ENCODE assay signal across 11 cellular contexts in the genomic region with DNA sequence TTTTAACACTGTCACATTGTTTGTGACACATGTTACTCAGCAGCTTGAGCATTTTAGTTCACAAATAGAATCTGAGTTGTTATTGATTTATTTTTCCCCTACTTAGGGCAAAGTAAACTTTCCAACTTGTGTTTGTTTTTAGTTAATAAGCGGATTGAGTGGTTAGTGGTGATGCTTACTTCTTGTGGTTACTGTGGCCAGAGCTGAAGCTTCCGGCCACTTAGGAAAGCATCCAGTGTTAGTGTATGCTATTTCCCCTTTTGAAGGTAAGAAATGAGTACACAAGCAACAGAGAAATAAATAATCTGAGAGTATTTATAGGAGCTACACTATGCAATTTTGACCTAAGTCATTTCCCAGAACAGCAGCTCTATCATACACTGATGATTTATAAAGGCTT.
A peak's percentile ranks its signal among the peaks of the same experiment; 100 is the strongest.
DNase-seq lines count a peak whose midpoint lies in the region; ATAC-seq, FAIRE-seq and TF ChIP-seq lines count a peak whose summit lies in the region.
"Had no signal": no experiment of that assay in that cellular context is flagged by ENCODE, and none has a peak within 500 bp of the region (broad histone marks: within the 10 kb centered on the region; RNA-seq: fewer than 3 reads in every experiment).

No MANE protein-coding gene starts in this region.

- H3K56ac ChIP-seq in H1 (replicated peaks; ENCODE audit: insufficient read length, low read depth, low read length), result no peak overlapping the region

- DNase-seq in H1 (ENCODE audit: low read depth in 1 of 2, low spot score in 2 of 2), result no peak
- no peak for DNase-seq in HK-2 (ENCODE audit: unreplicated experiment)
- DNase-seq in activated naive CD4-positive, alpha-beta T cell treated with anti-CD3 and anti-CD28 coated beads, Interleukin-2, amount 50 U/mL, for 16 hours, result no peak
- DNase-seq in tibial nerve (ENCODE audit: low spot score in 2 of 2), result no peak
- DNase-seq in BE2C, result no peak
- DNase-seq: DMS79, midbrain had no signal

- H2BK120ac ChIP-seq in H1 (replicated peaks; ENCODE audit: low read depth, low read length), result no peak overlapping the region

- H3K4me3 ChIP-seq in H1 (ENCODE audit: extremely low read depth in 1 of 4, insufficient read depth in 2 of 4, low read depth in 3 of 4, low read length in 4 of 4), result no peak overlapping the region
- H3K4me3 ChIP-seq in tibial nerve, result no peak overlapping the region
- no peak overlapping the region for H3K4me3 ChIP-seq in BE2C (ENCODE audit: low read depth, low read length)
- H3K4me3 ChIP-seq: skin epidermis had no signal

- TF ChIP-seq CTCF in H1 (IDR thresholded peaks at IDR 0.05; ENCODE audit: control extremely low read depth in 1 of 3, insufficient read depth in 1 of 3, low read depth in 1 of 3, low read length in 3 of 3) (no peak), tibial nerve (IDR thresholded peaks at IDR 0.05) (no peak), BE2C (IDR thresholded peaks at IDR 0.05; ENCODE audit: low read depth, low read length) (no peak)

- no peak for TF ChIP-seq RAD21 in H1 (IDR thresholded peaks at IDR 0.05 in 1 of 2, conservative IDR thresholded peaks at IDR 0.05 in 1 of 2; ENCODE audit: low read depth in 2 of 2, low read length in 2 of 2)

- no peak overlapping the region for H4K91ac ChIP-seq in H1 (replicated peaks; ENCODE audit: insufficient read length, low read length)

- H3K79me2 ChIP-seq in H1 (ENCODE audit: control insufficient read depth in 1 of 2, insufficient read depth in 2 of 2, low read length in 2 of 2), result no peaks in the 10 kb centered on the region

- no peak overlapping the region for H2AK5ac ChIP-seq in H1 (ENCODE audit: low read depth, low read length)

- no peaks in the 10 kb centered on the region for H4K20me1 ChIP-seq in H1 (replicated peaks in 1 of 2; ENCODE audit: control insufficient read depth in 1 of 2, insufficient read depth in 2 of 2, low read length in 2 of 2)

- no peaks in the 10 kb centered on the region for H3K23me2 ChIP-seq in H1 (ENCODE audit: low read depth, low read length)

- H4K8ac ChIP-seq in H1 (ENCODE audit: extremely low read depth, insufficient read depth, low read length), result no peak overlapping the region

- no peak overlapping the region for H3K4me2 ChIP-seq in H1 (ENCODE audit: insufficient read depth in 1 of 2, low read depth in 2 of 2, low read length in 2 of 2)

- TF ChIP-seq POLR2A in H1 (IDR thresholded peaks at IDR 0.05; ENCODE audit: control extremely low read depth in 1 of 2, low read depth in 2 of 2, low read length in 2 of 2) (no peak), tibial nerve (IDR thresholded peaks at IDR 0.05) (no peak)

- H3K4ac ChIP-seq in H1 (replicated peaks; ENCODE audit: insufficient read length, low read depth, low read length), result no peak overlapping the region

- H3K14ac ChIP-seq in H1 (ENCODE audit: insufficient read length), result no peak overlapping the region

- H2BK20ac ChIP-seq in H1 (ENCODE audit: low read length), result no peak overlapping the region

- H3K23ac ChIP-seq in H1 (ENCODE audit: insufficient read length), result no peak overlapping the region

- H4K5ac ChIP-seq in H1 (ENCODE audit: insufficient read length, low read depth, low read length), result no peak overlapping the region

- H3K79me1 ChIP-seq in H1 (ENCODE audit: low read depth, low read length), result no peaks in the 10 kb centered on the region; the same call in 1 of the 2 replicates

- H3K27me3 ChIP-seq in H1 (replicated peaks in 1 of 4; ENCODE audit: control insufficient read depth in 3 of 4, extremely low read depth in 1 of 4, insufficient read depth in 3 of 4, low read length in 3 of 4) (no peaks in the 10 kb centered on the region), tibial nerve (no peaks in the 10 kb centered on the region), BE2C (no peaks in the 10 kb centered on the region)

- FAIRE-seq in H1 (lab: Jason Lieb, UNC), result no peak

- H3K18ac ChIP-seq in H1 (ENCODE audit: extremely low read depth, low read length), result no peak overlapping the region

- no peak overlapping the region for H2BK12ac ChIP-seq in H1 (ENCODE audit: low read depth, low read length)

- no peak overlapping the region for H2BK15ac ChIP-seq in H1 (ENCODE audit: low read length)

- H3K9me3 ChIP-seq in H1 (ENCODE audit: insufficient read depth in 2 of 2, low read depth in 1 of 2, low read length in 1 of 2), result peaks cover 0 to 3% of the 10 kb centered on the region in 2 experiments; a peak in 2 of 4 replicates
- peaks cover 0 to 4% (median 0%) of the 10 kb centered on the region in 4 donors for H3K9me3 ChIP-seq in tibial nerve
- H3K9me3 ChIP-seq in BE2C, result no peaks in the 10 kb centered on the region

- H2AFZ ChIP-seq in H1 (ENCODE audit: low read length), result 0 out of 2 replicates have a peak overlapping the region, but pooled peaks have one; percentile 13

- H3K27ac ChIP-seq in H1 (ENCODE audit: low read depth, low read length) (no peak overlapping the region), tibial nerve (no peak overlapping the region)
- H3K27ac ChIP-seq: skin epidermis had no signal

- H3K4me1 ChIP-seq in H1 (replicated peaks in 1 of 4; ENCODE audit: control insufficient read depth in 3 of 4, insufficient read depth in 4 of 4, low read length in 3 of 4), result no peaks in the 10 kb centered on the region
- H3K4me1 ChIP-seq in tibial nerve, result peaks cover 0 to 6% (median 0%) of the 10 kb centered on the region in 4 donors
- no peaks in the 10 kb centered on the region for H3K4me1 ChIP-seq in BE2C

- 93% methylated on average over 2 of the region's 2 CpGs; no CpG with 5 or more reads in 1 of the 2 experiments for WGBS in H1 (ENCODE audit: extremely low coverage in 1 of 2, insufficient coverage in 1 of 2, insufficient read length in 1 of 2, insufficient replicate concordance in 2 of 2, low coverage in 1 of 2, low lambda C conversion rate in 2 of 2, missing lambda C conversion rate in 1 of 2), 2 experiments
- 50 to 51% methylated on average over 2 of the region's 2 CpGs for WGBS in tibial nerve, 2 donors

- no peak overlapping the region for H3K9ac ChIP-seq in H1 (replicated peaks in 1 of 4; ENCODE audit: extremely low read depth in 1 of 4, low read depth in 3 of 4, low read length in 3 of 4)

- CTCF ChIA-PET in H1 (lab: Charles Lee; ENCODE audit: partially characterized antibody), result no interaction called here

- POLR2A ChIA-PET in H1 (lab: Charles Lee; ENCODE audit: partially characterized antibody), result no interaction called here

- TF ChIP-seq EP300 in H1 (IDR thresholded peaks at IDR 0.05; ENCODE audit: borderline replicate concordance in 1 of 2, low read depth in 2 of 2, low read length in 2 of 2), result no peak
- TF ChIP-seq EP300 in tibial nerve (IDR thresholded peaks at IDR 0.05), result no peak

- no peak overlapping the region for H2BK5ac ChIP-seq in H1 (ENCODE audit: low read depth, low read length)

- ATAC-seq in GM18873 (IDR thresholded peaks at IDR 0.05; ENCODE audit: low FRiP score, unreplicated experiment) (peak; percentile 96), HG02610 (IDR thresholded peaks at IDR 0.05; ENCODE audit: unreplicated experiment) (peak; percentile 89), HG03521 (IDR thresholded peaks at IDR 0.05; ENCODE audit: unreplicated experiment) (peak; percentile 87)

- H3K36me3 ChIP-seq in H1 (ENCODE audit: control insufficient read depth in 2 of 4, insufficient read depth in 4 of 4, low read length in 3 of 4) (no peaks in the 10 kb centered on the region), tibial nerve (no peaks in the 10 kb centered on the region), BE2C (no peaks in the 10 kb centered on the region)

TF ChIP-seq in H1, 55 proteins besides CTCF, POLR2A, EP300 and RAD21 (continues in another document):
- TF ChIP-seq CEBPB (IDR thresholded peaks at IDR 0.05; ENCODE audit: low read depth, low read length) (no peak), RXRA (IDR thresholded peaks at IDR 0.05; ENCODE audit: insufficient read depth, low read depth, low read length) (no peak), SIX5 (IDR thresholded peaks at IDR 0.05; ENCODE audit: low read depth, low read length) (no peak), POU5F1 (IDR thresholded peaks at IDR 0.05; ENCODE audit: low read depth, low read length) (no peak), TEAD4 (IDR thresholded peaks at IDR 0.05; ENCODE audit: low read depth, low read length) (no peak), SRF (IDR thresholded peaks at IDR 0.05; ENCODE audit: low read depth, low read length) (no peak), BCL11A (IDR thresholded peaks at IDR 0.05; ENCODE audit: low read depth in 2 of 2, low read length in 2 of 2) (no peak), TBP (IDR thresholded peaks at IDR 0.05; ENCODE audit: low read depth, low read length) (no peak)
